In the genomic region with DNA sequence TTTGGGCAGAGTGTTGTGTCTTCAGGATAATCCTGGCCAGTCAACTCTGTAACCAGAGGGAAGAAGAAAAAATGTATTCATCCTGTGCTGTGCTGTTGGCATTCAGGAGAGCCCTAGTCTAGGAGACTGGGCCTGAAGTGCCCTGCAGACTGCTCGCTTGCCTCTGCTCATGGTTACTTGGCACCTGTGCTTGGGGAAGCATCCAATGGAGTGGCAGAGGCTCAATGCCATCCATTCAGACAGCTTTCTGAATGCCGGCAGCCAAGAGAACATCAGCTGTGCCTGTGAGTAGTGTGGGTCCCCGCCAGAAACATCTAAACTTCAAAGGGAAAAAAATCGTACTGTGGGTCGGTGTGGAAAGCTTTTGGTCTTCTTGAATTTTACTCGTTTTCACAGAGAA, we compare ENCODE assay signal across 1 cellular context.
TF ChIP-seq lines count a peak whose summit lies in the region.

No MANE protein-coding gene starts in this region.

TF ChIP-seq in GM23338, 12 proteins besides CTCF, POLR2A, EP300 and RAD21 (continued from another document):
- TF ChIP-seq, protein P1, sequence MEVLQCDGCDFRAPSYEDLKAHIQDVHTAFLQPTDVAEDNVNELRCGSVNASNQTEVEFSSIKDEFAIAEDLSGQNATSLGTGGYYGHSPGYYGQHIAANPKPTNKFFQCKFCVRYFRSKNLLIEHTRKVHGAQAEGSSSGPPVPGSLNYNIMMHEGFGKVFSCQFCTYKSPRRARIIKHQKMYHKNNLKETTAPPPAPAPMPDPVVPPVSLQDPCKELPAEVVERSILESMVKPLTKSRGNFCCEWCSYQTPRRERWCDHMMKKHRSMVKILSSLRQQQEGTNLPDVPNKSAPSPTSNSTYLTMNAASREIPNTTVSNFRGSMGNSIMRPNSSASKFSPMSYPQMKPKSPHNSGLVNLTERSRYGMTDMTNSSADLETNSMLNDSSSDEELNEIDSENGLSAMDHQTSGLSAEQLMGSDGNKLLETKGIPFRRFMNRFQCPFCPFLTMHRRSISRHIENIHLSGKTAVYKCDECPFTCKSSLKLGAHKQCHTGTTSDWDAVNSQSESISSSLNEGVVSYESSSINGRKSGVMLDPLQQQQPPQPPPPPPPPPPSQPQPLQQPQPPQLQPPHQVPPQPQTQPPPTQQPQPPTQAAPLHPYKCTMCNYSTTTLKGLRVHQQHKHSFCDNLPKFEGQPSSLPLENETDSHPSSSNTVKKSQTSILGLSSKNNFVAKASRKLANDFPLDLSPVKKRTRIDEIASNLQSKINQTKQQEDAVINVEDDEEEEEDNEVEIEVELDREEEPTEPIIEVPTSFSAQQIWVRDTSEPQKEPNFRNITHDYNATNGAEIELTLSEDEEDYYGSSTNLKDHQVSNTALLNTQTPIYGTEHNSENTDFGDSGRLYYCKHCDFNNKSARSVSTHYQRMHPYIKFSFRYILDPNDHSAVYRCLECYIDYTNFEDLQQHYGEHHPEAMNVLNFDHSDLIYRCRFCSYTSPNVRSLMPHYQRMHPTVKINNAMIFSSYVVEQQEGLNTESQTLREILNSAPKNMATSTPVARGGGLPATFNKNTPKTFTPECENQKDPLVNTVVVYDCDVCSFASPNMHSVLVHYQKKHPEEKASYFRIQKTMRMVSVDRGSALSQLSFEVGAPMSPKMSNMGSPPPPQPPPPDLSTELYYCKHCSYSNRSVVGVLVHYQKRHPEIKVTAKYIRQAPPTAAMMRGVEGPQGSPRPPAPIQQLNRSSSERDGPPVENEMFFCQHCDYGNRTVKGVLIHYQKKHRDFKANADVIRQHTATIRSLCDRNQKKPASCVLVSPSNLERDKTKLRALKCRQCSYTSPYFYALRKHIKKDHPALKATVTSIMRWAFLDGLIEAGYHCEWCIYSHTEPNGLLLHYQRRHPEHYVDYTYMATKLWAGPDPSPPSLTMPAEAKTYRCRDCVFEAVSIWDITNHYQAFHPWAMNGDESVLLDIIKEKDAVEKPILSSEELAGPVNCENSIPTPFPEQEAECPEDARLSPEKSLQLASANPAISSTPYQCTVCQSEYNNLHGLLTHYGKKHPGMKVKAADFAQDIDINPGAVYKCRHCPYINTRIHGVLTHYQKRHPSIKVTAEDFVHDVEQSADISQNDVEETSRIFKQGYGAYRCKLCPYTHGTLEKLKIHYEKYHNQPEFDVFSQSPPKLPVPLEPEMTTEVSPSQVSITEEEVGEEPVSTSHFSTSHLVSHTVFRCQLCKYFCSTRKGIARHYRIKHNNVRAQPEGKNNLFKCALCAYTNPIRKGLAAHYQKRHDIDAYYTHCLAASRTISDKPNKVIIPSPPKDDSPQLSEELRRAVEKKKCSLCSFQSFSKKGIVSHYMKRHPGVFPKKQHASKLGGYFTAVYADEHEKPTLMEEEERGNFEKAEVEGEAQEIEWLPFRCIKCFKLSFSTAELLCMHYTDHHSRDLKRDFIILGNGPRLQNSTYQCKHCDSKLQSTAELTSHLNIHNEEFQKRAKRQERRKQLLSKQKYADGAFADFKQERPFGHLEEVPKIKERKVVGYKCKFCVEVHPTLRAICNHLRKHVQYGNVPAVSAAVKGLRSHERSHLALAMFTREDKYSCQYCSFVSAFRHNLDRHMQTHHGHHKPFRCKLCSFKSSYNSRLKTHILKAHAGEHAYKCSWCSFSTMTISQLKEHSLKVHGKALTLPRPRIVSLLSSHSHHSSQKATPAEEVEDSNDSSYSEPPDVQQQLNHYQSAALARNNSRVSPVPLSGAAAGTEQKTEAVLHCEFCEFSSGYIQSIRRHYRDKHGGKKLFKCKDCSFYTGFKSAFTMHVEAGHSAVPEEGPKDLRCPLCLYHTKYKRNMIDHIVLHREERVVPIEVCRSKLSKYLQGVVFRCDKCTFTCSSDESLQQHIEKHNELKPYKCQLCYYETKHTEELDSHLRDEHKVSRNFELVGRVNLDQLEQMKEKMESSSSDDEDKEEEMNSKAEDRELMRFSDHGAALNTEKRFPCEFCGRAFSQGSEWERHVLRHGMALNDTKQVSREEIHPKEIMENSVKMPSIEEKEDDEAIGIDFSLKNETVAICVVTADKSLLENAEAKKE (CRISPR knock-in tag; IDR thresholded peaks at IDR 0.05), result no peak
- no peak for TF ChIP-seq POLR2AphosphoS5 (IDR thresholded peaks at IDR 0.05; ENCODE audit: low read depth)
